ENCODE assay signal across 8 cellular contexts in genomic region chr22:46150615-46151423, GRCh38. TPM values are rescaled to one million over a fixed set of nuclear protein-coding genes. Genes with fewer than 3 reads are reported as not detected.
DNase-seq lines count a peak whose midpoint lies in the region; ATAC-seq and TF ChIP-seq lines count a peak whose summit lies in the region.

No MANE protein-coding gene starts in this region.

- no peak overlapping the region for H2BK5ac ChIP-seq in mesenchymal stem cell (ENCODE audit: low read depth, low read length, poor library complexity, severe bottlenecking)

- no peak overlapping the region for H3K27ac ChIP-seq in mesenchymal stem cell (ENCODE audit: low read length, poor library complexity, severe bottlenecking)

- no peak overlapping the region for H4K91ac ChIP-seq in mesenchymal stem cell (ENCODE audit: low read length)

- H3K18ac ChIP-seq in mesenchymal stem cell (ENCODE audit: low read depth in 1 of 2, low read length in 2 of 2): peak overlapping the region; percentile 61 to 74

- DNase-seq in AG10803 (ENCODE audit: low read depth) (no peak), dermis blood vessel endothelial cell (peak; percentile 31), mesenchymal stem cell (peak; percentile 47)
- DNase-seq in activated CD4-positive, alpha-beta T cell treated with anti-CD3 and anti-CD28 coated beads for 4 hours: peak; percentile 49 to 56
- peak; percentile 11 to 22 for DNase-seq in stimulated activated CD8-positive, alpha-beta memory T cell treated with anti-CD3 and anti-CD28 coated beads, Interleukin-4, amount 100 ng/mL, for 1 hour (ENCODE audit: low read depth in 2 of 2, low spot score in 1 of 2)

- no peak for TF ChIP-seq CTCF in AG10803 (conservative IDR thresholded peaks at IDR 0.05; ENCODE audit: low read length)

- H3K9me3 ChIP-seq in mesenchymal stem cell (ENCODE audit: control insufficient read depth, low read length): no peaks in the 10 kb centered on the region

- H3K4me3 ChIP-seq in AG10803 (ENCODE audit: low read length) (peak overlapping the region; percentile 85), mesenchymal stem cell (ENCODE audit: insufficient read depth in 1 of 2, low read depth in 1 of 2, low read length in 2 of 2) (peak overlapping the region; percentile 74 to 91)

- peak overlapping the region; percentile 75 for H2BK15ac ChIP-seq in mesenchymal stem cell (ENCODE audit: low read depth, poor library complexity, severe bottlenecking)

- H2BK120ac ChIP-seq in mesenchymal stem cell (ENCODE audit: low read depth, low read length): no peak overlapping the region

- H3K14ac ChIP-seq in mesenchymal stem cell (ENCODE audit: low read length in 2 of 2): peak overlapping the region in 1 of 2 experiments; percentile 74

- peak overlapping the region; percentile 87 for H3K9ac ChIP-seq in mesenchymal stem cell (ENCODE audit: low read length)

- peaks cover 32 to 35% of the 10 kb centered on the region in 2 experiments for H3K27me3 ChIP-seq in mesenchymal stem cell (ENCODE audit: control insufficient read depth in 1 of 2, insufficient read depth in 1 of 2, low read length in 2 of 2)

- peak overlapping the region; percentile 88 for H3K4me2 ChIP-seq in mesenchymal stem cell (ENCODE audit: low read length, poor library complexity, severe bottlenecking)

- peak; percentile 39 for ATAC-seq in GM19397 (IDR thresholded peaks at IDR 0.05; ENCODE audit: unreplicated experiment)
- peak; percentile 25 for ATAC-seq in HG03571 (IDR thresholded peaks at IDR 0.05; ENCODE audit: unreplicated experiment)
- ATAC-seq in GM18873 (IDR thresholded peaks at IDR 0.05; ENCODE audit: low FRiP score, unreplicated experiment): no peak

- peak overlapping the region in 1 of 2 experiments; percentile 18 for H2BK12ac ChIP-seq in mesenchymal stem cell (ENCODE audit: low read length in 2 of 2)

- peaks cover 13% of the 10 kb centered on the region for H3K79me1 ChIP-seq in mesenchymal stem cell (replicated peaks; ENCODE audit: low read length, poor library complexity, severe bottlenecking)

- H3K36me3 ChIP-seq in mesenchymal stem cell (ENCODE audit: control insufficient read depth in 1 of 2, insufficient read depth in 2 of 2, low read depth in 1 of 2, low read length in 2 of 2): peaks cover 16 to 20% of the 10 kb centered on the region in 2 experiments

- H3K4me1 ChIP-seq in mesenchymal stem cell (ENCODE audit: control insufficient read depth, insufficient read depth, low read depth, low read length): peaks cover 10% of the 10 kb centered on the region

- H2AFZ ChIP-seq in mesenchymal stem cell (ENCODE audit: low read depth, low read length): peak overlapping the region; percentile 36

- WGBS in mesenchymal stem cell: under 1% methylated on average over 70 of the region's 105 CpGs

- H2AK5ac ChIP-seq in mesenchymal stem cell (ENCODE audit: low read length, severe bottlenecking): no peak overlapping the region

- no peak overlapping the region for H3K23ac ChIP-seq in mesenchymal stem cell (ENCODE audit: low read length in 2 of 2)

- peak overlapping the region; percentile 51 for H4K8ac ChIP-seq in mesenchymal stem cell (ENCODE audit: low read length)

- peak overlapping the region in 1 of 2 experiments; percentile 40 for H3K4ac ChIP-seq in mesenchymal stem cell (ENCODE audit: low read depth in 1 of 2, low read length in 2 of 2)

RNA-seq across cellular contexts. Expression of gene PPARA, which starts 0.5 kb away (rescaled TPM):
- total RNA-seq in dermis blood vessel endothelial cell: 12.5 and 20.6 TPM in 2 replicates
- polyA plus RNA-seq in mesenchymal stem cell (2013, experiment 1 of 2): 7.7 TPM
- polyA plus RNA-seq in mesenchymal stem cell (2013, experiment 2 of 2): 6.9 TPM
